Comparison of ENCODE assay signal across 8 cellular contexts in the genomic region with DNA sequence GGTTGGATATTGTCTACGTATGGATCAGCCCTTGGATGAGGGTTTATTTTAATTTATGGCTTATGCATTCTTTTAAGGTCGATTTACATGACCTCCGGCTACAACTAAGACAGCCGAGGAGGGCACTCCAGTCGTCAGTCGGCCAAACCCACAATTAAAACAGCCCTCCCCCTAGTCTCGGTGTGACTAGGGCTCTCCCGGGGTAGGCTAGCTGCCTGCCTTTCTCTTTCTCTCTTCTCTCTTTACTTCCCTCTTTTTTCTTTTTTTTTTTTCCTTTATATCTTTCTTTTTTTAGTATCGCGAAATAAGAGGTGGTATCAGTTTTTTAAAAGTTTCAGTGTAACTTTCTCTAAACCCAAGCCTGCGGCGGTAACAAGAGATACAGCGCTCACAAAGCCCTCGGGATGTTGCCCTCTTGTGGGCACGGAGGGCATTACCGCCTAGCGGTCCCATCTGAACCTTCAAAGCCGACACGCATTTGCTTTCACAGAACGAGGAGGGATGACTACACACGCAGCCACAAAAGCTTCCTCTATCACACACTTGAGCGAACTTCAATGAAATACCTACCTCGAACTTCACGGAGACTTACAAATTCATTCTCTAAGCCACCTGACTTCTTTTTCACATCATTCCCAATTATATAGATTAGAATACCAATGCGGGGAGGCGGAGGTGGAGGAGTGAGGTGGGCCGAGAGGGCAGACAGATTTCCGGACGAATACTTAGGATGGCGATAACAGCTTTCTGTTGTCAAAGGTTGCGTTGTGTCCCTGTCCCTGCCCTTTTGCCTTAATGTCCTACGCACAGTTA.
DNase-seq lines count a peak whose midpoint lies in the region; ATAC-seq and TF ChIP-seq lines count a peak whose summit lies in the region.

No MANE protein-coding gene starts in this region.

- no peak overlapping the region for H2AK5ac ChIP-seq in neuronal stem cell (ENCODE audit: low read depth, low read length)

- no peaks in the 10 kb centered on the region for H4K20me1 ChIP-seq in KMS-11 (ENCODE audit: insufficient read depth)

- H3K36me3 ChIP-seq in KMS-11 (ENCODE audit: insufficient read depth) (no peaks in the 10 kb centered on the region), neuronal stem cell (replicated peaks in 1 of 2; ENCODE audit: control insufficient read depth in 2 of 2, insufficient read depth in 2 of 2, low read length in 2 of 2) (no peaks in the 10 kb centered on the region)

- H3K14ac ChIP-seq in neuronal stem cell (ENCODE audit: low read length), result no peak overlapping the region

- no peak overlapping the region for H4K8ac ChIP-seq in neuronal stem cell (ENCODE audit: low read depth, low read length)

- H2BK120ac ChIP-seq in neuronal stem cell (ENCODE audit: low read depth, low read length), result peak overlapping the region; percentile 93

- H2BK15ac ChIP-seq in neuronal stem cell (ENCODE audit: low read length), result no peak overlapping the region

- H3K4me1 ChIP-seq in KMS-11 (ENCODE audit: low read depth, poor library complexity, severe bottlenecking) (no peaks in the 10 kb centered on the region), neuronal stem cell (ENCODE audit: control insufficient read depth in 2 of 2, insufficient read depth in 1 of 2, low read depth in 1 of 2, low read length in 2 of 2) (peaks cover 6 to 7% of the 10 kb centered on the region in 2 donors)

- no peak overlapping the region for H3K4me3 ChIP-seq in KMS-11 (IDR thresholded peaks at IDR 0.05; ENCODE audit: insufficient read depth, low read depth, low read length)
- H3K4me3 ChIP-seq in neuronal stem cell (ENCODE audit: low read length in 2 of 2), result peak overlapping the region; percentile 65 to 90

- H3K27ac ChIP-seq in KMS-11 (no peak overlapping the region), neuronal stem cell (replicated peaks; ENCODE audit: low read length) (peak overlapping the region; percentile 84)

- ATAC-seq in GM21825 (IDR thresholded peaks at IDR 0.05; ENCODE audit: unreplicated experiment), result peak; percentile 95

- peak; percentile 94 for TF ChIP-seq CTCF in KMS-11 (conservative IDR thresholded peaks at IDR 0.05; ENCODE audit: low read depth, low read length)

- no CpG with 5 or more reads among the region's 32 CpGs for WGBS in neuronal stem cell (ENCODE audit: extremely low coverage in 2 of 2, insufficient read length in 2 of 2, insufficient replicate concordance in 1 of 2), 2 donors

- H3K9ac ChIP-seq in KMS-11 (no peak overlapping the region), neuronal stem cell (ENCODE audit: low read depth, low read length, poor library complexity) (peak overlapping the region; percentile 71)

- H2AFZ ChIP-seq in KMS-11 (ENCODE audit: low read depth), result peak overlapping the region; percentile 97
- H2AFZ ChIP-seq in neuronal stem cell (ENCODE audit: low read length), result peak overlapping the region; percentile 84

- H4K91ac ChIP-seq in neuronal stem cell (ENCODE audit: low read depth, low read length, poor library complexity), result no peak overlapping the region

- no peak overlapping the region for H3K23ac ChIP-seq in neuronal stem cell (ENCODE audit: low read depth, low read length, poor library complexity)

- DNase-seq in EH (ENCODE audit: low read depth), result peak; percentile 88
- DNase-seq in SHP77 (lab: John Stamatoyannopoulos, UW), result peak; percentile 39 to 47
- DNase-seq in activated naive CD4-positive, alpha-beta T cell (lab: John Stamatoyannopoulos, UW), result peak; percentile 54 to 70 (median 59)
- peak; percentile 95 for DNase-seq in foreskin melanocyte
- DNase-seq in neuronal stem cell (ENCODE audit: low spot score), result peak; percentile 94
- DNase-seq in stromal cell of bone marrow (ENCODE audit: low read depth), result peak; percentile 85

- peak overlapping the region; percentile 94 for H2BK5ac ChIP-seq in neuronal stem cell (ENCODE audit: low read length)

- no peak overlapping the region for H3K4ac ChIP-seq in neuronal stem cell (ENCODE audit: low read length)

- no peak overlapping the region for H2BK12ac ChIP-seq in neuronal stem cell (ENCODE audit: low read length)

- no peaks in the 10 kb centered on the region for H3K79me2 ChIP-seq in KMS-11 (ENCODE audit: insufficient read depth, low read depth)

- peaks cover 0 to 9% of the 10 kb centered on the region in 2 donors for H3K9me3 ChIP-seq in neuronal stem cell (replicated peaks in 1 of 2; ENCODE audit: control insufficient read depth in 2 of 2, insufficient read depth in 1 of 2, low read depth in 1 of 2, low read length in 2 of 2)

- H3K79me1 ChIP-seq in neuronal stem cell (ENCODE audit: low read depth, low read length), result peaks cover 2% of the 10 kb centered on the region

- H3K27me3 ChIP-seq in KMS-11 (ENCODE audit: insufficient read depth, low read depth) (no peaks in the 10 kb centered on the region), neuronal stem cell (ENCODE audit: control insufficient read depth in 3 of 3, insufficient read depth in 3 of 3, low read depth in 1 of 3, low read length in 3 of 3) (peaks cover 6 to 36% (median 25%) of the 10 kb centered on the region in 3 experiments)

- H3K4me2 ChIP-seq in KMS-11 (peak overlapping the region; percentile 91), neuronal stem cell (ENCODE audit: insufficient read depth, low read length, poor library complexity, severe bottlenecking) (peak overlapping the region; percentile 90)

- H3K18ac ChIP-seq in neuronal stem cell (ENCODE audit: low read length), result peak overlapping the region; percentile 96

Comparison
In these comparisons a context has a peak if more than half of its experiments do, and no peak if none do; other contexts are left out.
1. DNase-seq: peak in every context shown above with its lines; median percentile 95 in foreskin melanocyte; 94 in neuronal stem cell; 88 in EH; 85 in stromal cell of bone marrow; 59 in activated naive CD4-positive, alpha-beta T cell; 43 in SHP77.